ENCODE assay signal across 36 cellular contexts in the genomic region with DNA sequence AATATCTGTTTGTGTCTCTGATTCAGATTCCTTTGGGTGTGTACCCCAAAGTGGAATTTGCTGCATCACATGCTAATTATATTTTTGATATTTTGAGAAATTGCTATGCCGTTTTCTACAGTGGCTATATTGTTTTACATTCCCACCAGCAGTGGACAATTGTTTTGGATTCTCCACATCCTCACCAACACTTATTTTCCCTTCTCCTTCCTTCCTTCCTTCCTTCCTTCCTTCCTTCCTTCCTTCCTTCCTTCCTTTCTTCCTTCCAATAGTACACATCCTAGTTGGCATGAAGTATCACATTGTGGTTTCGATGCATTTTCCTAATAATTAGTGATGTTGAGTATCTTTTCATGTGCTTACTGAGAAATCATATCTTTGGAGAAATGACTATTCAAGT.
"Had no signal": no experiment of that assay in that cellular context is flagged by ENCODE, and none has a peak within 500 bp of the region (broad histone marks: within the 10 kb centered on the region; RNA-seq: fewer than 3 reads in every experiment).

No MANE protein-coding gene starts in this region.

- H3K9ac ChIP-seq: KMS-11 had no signal

- H3K27ac ChIP-seq: KMS-11 had no signal

- H3K4me3 ChIP-seq: MG63 had no signal

- H3K9me3 ChIP-seq: MG63 had no signal

- H3K27me3 ChIP-seq: MG63 had no signal

- H3K36me3 ChIP-seq: MG63 had no signal

- DNase-seq: Karpas-422, Kasumi-1, MG63, MM.1S, MV-4-11, NCI-H1048, NCI-H1092, NCI-H1092 treated with DMSO at 0.1 percent for 48 hours, NCI-H1105, NCI-H1105 treated with DMSO at 0.1 percent for 48 hours, NCI-H1417, NCI-H1436, NCI-H1436 treated with DMSO at 0.1 percent for 48 hours, NCI-H146, NCI-H1694, NCI-H1694 treated with DMSO at 0.1 percent for 48 hours, NCI-H187, NCI-H187 treated with DMSO at 0.1 percent for 48 hours, NCI-H1930, NCI-H2029, NCI-H2029 treated with DMSO at 0.1 percent for 48 hours, NCI-H2081, NCI-H2081 treated with DMSO at 0.1 percent for 48 hours, NCI-H2107, NCI-H2171, NCI-H2171 treated with DMSO at 0.1 percent for 48 hours, NCI-H2227 treated with DMSO at 0.1 percent for 48 hours, NCI-H226, NCI-H345, NCI-H446, NCI-H446 treated with DMSO at 0.1 percent for 48 hours, NCI-H510A, NCI-H510A treated with DMSO at 0.1 percent for 48 hours, NCI-H524, NCI-H524 treated with DMSO at 0.1 percent for 48 hours had no signal
